Comparison of ENCODE assay signal across 9 cellular contexts in the genomic region with DNA sequence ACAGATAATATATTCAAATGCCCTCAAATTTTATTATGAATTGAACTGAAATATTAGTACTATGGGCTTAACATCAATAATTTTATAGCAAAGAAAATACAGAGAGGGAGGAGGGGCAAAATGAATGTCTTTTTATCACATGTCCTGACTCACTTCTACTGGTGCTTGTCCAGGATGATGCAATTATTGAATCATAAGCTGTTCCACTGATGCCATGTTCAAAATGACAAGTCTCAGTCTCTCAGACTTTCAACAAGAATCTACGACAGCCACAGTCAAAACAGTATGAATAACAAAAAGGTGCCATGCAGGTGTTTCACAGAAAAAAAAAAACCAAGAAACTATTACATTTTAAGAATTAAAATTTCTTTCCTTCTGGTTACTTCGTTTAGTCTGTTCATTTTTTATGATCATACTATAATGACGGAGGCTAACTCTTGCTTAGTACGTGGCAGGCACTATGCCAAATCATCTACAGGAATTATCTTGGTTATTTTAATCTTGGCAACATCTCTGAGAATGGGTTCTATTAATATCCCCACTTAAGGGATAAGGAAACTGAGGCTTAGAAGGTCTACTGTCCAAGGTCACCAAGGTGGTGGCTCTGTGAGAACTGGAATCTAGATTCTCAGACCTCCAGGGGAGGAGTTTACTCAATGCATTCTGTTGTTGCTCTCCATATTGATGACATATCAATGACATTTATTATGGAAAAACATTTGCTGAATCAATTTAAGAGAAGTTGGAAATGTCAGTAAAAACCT.
A peak's percentile ranks its signal among the peaks of the same experiment; 100 is the strongest.
DNase-seq lines count a peak whose midpoint lies in the region; ATAC-seq, FAIRE-seq and TF ChIP-seq lines count a peak whose summit lies in the region.
"Had no signal": no experiment of that assay in that cellular context is flagged by ENCODE, and none has a peak within 500 bp of the region (broad histone marks: within the 10 kb centered on the region; RNA-seq: fewer than 3 reads in every experiment).

No MANE protein-coding gene starts in this region.

- CTCF ChIA-PET in GM10248 (lab: Yijun Ruan, JAX) = interaction anchor here (1.3 to 2.1 kb wide), 3 partner anchors 10 to 18 kb away, joined by 4 to 7 read pairs (median 7); no protein-coding TSS in a partner anchor

- H3K27ac ChIP-seq in esophagus muscularis mucosa (replicated peaks in 1 of 4) (peak overlapping the region; percentile 60 to 75 (median 74)), upper lobe of right lung (no peak overlapping the region)

- 33% methylated on average over 4 of the region's 4 CpGs for WGBS in esophagus muscularis mucosa

- ATAC-seq in upper lobe of right lung = no peak

- H3K4me1 ChIP-seq in esophagus muscularis mucosa (peaks cover 53 to 94% (median 81%) of the 10 kb centered on the region in 4 donors), upper lobe of right lung (peaks cover 32% of the 10 kb centered on the region)

- no peak for TF ChIP-seq CTCF in esophagus muscularis mucosa (IDR thresholded peaks at IDR 0.05)
- no peak for TF ChIP-seq CTCF in GM10248 (IDR thresholded peaks at IDR 0.05; ENCODE audit: control extremely low read depth, extremely low read depth, low read depth, missing control alignments)
- no peak for TF ChIP-seq CTCF in upper lobe of right lung (IDR thresholded peaks at IDR 0.05)

- intact Hi-C loops in esophagus muscularis mucosa (cut with DNase I) (no loop called here), upper lobe of right lung (cut with DNase I) (no loop called here)

- POLR2A ChIA-PET in GM10248 (lab: Yijun Ruan, JAX) = no interaction called here

- H3K27me3 ChIP-seq in esophagus muscularis mucosa (no peaks in the 10 kb centered on the region), upper lobe of right lung (no peaks in the 10 kb centered on the region)

- DNase-seq in H54 (ENCODE audit: insufficient read length, low spot score) (no peak), OCI-M1 (lab: John Stamatoyannopoulos, UW) (peak; percentile 82), esophagus muscularis mucosa (ENCODE audit: extremely low spot score) (no peak), skeletal muscle cell (ENCODE audit: low read depth) (peak; percentile 30), GM10248 (ENCODE audit: extremely low spot score) (no peak), C1 segment of cervical spinal cord (lab: John Stamatoyannopoulos, UW) (no peak), upper lobe of right lung (no peak)
- DNase-seq: stimulated activated naive CD4-positive, alpha-beta T cell had no signal

- H3K9me3 ChIP-seq in esophagus muscularis mucosa (no peaks in the 10 kb centered on the region), upper lobe of right lung (no peaks in the 10 kb centered on the region)

- TF ChIP-seq POLR2A in H54 (IDR thresholded peaks at IDR 0.05; ENCODE audit: low read depth, low read length) = no peak
- TF ChIP-seq POLR2A in esophagus muscularis mucosa (IDR thresholded peaks at IDR 0.05; ENCODE audit: low read depth) = no peak

- FAIRE-seq in H54 (lab: Jason Lieb, UNC) = peak; percentile 89
- FAIRE-seq: GM12891 had no signal

- H3K4me3 ChIP-seq in esophagus muscularis mucosa (no peak overlapping the region), skeletal muscle cell (ENCODE audit: low read depth, low read length) (no peak overlapping the region), upper lobe of right lung (no peak overlapping the region)

- no peaks in the 10 kb centered on the region for H3K36me3 ChIP-seq in esophagus muscularis mucosa
- H3K36me3 ChIP-seq in upper lobe of right lung = no peaks in the 10 kb centered on the region

- no peak for TF ChIP-seq EP300 in esophagus muscularis mucosa (IDR thresholded peaks at IDR 0.05)

Comparison
In these comparisons a context has a peak if more than half of its experiments do, and no peak if none do; other contexts are left out.
1. DNase-seq: peak in OCI-M1 (single experiment) and skeletal muscle cell (single experiment); none in H54 (single experiment), esophagus muscularis mucosa (single experiment), GM10248 (single experiment), C1 segment of cervical spinal cord (0 of 14) and upper lobe of right lung (single experiment).